1 cellular context compared by ENCODE assay signal in genomic region chr6:34189806-34190503, GRCh38.
A peak's percentile ranks its signal among the peaks of the same experiment; 100 is the strongest.
TF ChIP-seq lines count a peak whose summit lies in the region.

No MANE protein-coding gene starts in this region.

TF ChIP-seq in HepG2, 621 proteins besides CTCF, POLR2A, EP300 and RAD21:
- TF ChIP-seq ZBTB39 (CRISPR knock-in tag; IDR thresholded peaks at IDR 0.05) (no peak), MEF2D (CRISPR knock-in tag; IDR thresholded peaks at IDR 0.05) (0 out of 2 replicates have a peak, but pooled peaks have one; percentile 30), HMGXB4 (CRISPR knock-in tag; IDR thresholded peaks at IDR 0.05; ENCODE audit: borderline replicate concordance in 1 of 2, low read depth in 1 of 2) (0 out of 4 replicates have a peak, but pooled peaks have one; percentile 24 to 33), HNF4A (CRISPR knock-in tag; IDR thresholded peaks at IDR 0.05) (0 out of 2 replicates have a peak, but pooled peaks have one; percentile 11), EED (CRISPR knock-in tag; IDR thresholded peaks at IDR 0.05) (0 out of 2 replicates have a peak, but pooled peaks have one; percentile 46), FOSL2 (CRISPR knock-in tag; IDR thresholded peaks at IDR 0.05) (0 out of 2 replicates have a peak, but pooled peaks have one; percentile 10), IRF2 (CRISPR knock-in tag; IDR thresholded peaks at IDR 0.05) (0 out of 2 replicates have a peak, but pooled peaks have one; percentile 23), RARG (CRISPR knock-in tag; IDR thresholded peaks at IDR 0.05; ENCODE audit: low read depth) (no peak), ZNF282 (IDR thresholded peaks at IDR 0.05; ENCODE audit: partially characterized antibody) (no peak), KDM2A (CRISPR knock-in tag; IDR thresholded peaks at IDR 0.05; ENCODE audit: borderline replicate concordance, low read depth) (0 out of 2 replicates have a peak, but pooled peaks have one; percentile 25)
TF ChIP-seq in HepG2: peak in this region for 7.
